In the genomic region with DNA sequence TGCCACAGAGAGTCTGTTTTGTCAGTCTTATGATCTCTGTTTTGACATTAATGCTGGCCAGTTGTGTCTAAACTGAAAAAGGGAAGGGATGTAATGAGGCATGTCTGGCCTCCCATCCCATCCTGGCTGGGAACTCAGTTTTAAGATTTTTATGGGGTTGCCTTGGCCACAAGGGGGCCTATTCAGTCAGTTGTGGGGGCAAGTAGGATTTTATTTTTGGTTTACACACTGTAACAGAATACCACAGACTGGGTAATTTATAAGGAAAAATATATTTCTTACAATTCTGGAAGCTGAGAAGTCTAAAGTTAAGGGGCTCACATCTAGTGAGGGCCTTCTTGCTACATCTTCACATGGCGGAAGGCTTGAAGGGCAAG, we compare ENCODE assay signal across 16 cellular contexts.
"Had no signal": no experiment of that assay in that cellular context is flagged by ENCODE, and none has a peak within 500 bp of the region (broad histone marks: within the 10 kb centered on the region; RNA-seq: fewer than 3 reads in every experiment).

No MANE protein-coding gene starts in this region.

- H3K9me3 ChIP-seq: neutrophil, right atrium auricular region had no signal

- H3K4me3 ChIP-seq: dorsolateral prefrontal cortex, heart left ventricle, right atrium auricular region, skin epidermis had no signal

- H3K27me3 ChIP-seq: brain microvascular endothelial cell, dorsolateral prefrontal cortex, heart left ventricle, neutrophil, right atrium auricular region had no signal

- H3K4me1 Mint-ChIP-seq: activated CD8-positive, alpha-beta memory T cell treated with anti-CD3 and anti-CD28 coated beads, Interleukin-2, amount 10 ng/mL, durations not matched to agents 7 days and 5 days had no signal

- H3K27ac ChIP-seq: brain microvascular endothelial cell, heart left ventricle, neutrophil, right atrium auricular region, skin epidermis had no signal

- H3K36me3 ChIP-seq: brain microvascular endothelial cell, heart left ventricle, neutrophil, right atrium auricular region had no signal

- DNase-seq: activated CD4-positive, alpha-beta T cell treated with anti-CD3 and anti-CD28 coated beads for 1 hour; activated CD4-positive, alpha-beta T cell treated with anti-CD3 and anti-CD28 coated beads, Interleukin-2, amount 50 U/mL, for 48 hours; activated CD8-positive, alpha-beta memory T cell treated with anti-CD3 and anti-CD28 coated beads, Interleukin-2, amount 10 ng/mL, durations not matched to agents 7 days and 5 days; activated effector memory CD4-positive, alpha-beta T cell treated with Interleukin-2 at 50 U/mL for 16 hours; activated T-cell treated with anti-CD3 and anti-CD28 coated beads, Interleukin-2, amount 50 U/mL, for 24 hours; amygdala; brain microvascular endothelial cell; dorsolateral prefrontal cortex; foreskin melanocyte; heart left ventricle; left colon; naive thymus-derived CD4-positive, alpha-beta T cell had no signal

- H3K4me1 ChIP-seq: heart left ventricle, right atrium auricular region had no signal

- ATAC-seq: activated CD8-positive, alpha-beta memory T cell treated with anti-CD3 and anti-CD28 coated beads, Interleukin-2, amount 10 ng/mL, durations not matched to agents 7 days and 5 days; activated naive CD4-positive, alpha-beta T cell treated with anti-CD3 and anti-CD28 coated beads, Interleukin-2, amount 50 U/mL, for 72 hours; heart left ventricle; left colon; naive thymus-derived CD4-positive, alpha-beta T cell had no signal

- H3K36me3 Mint-ChIP-seq: activated CD8-positive, alpha-beta memory T cell treated with anti-CD3 and anti-CD28 coated beads, Interleukin-2, amount 10 ng/mL, durations not matched to agents 7 days and 5 days; activated naive CD4-positive, alpha-beta T cell treated with anti-CD3 and anti-CD28 coated beads, Interleukin-2, amount 50 U/mL, for 72 hours; naive thymus-derived CD4-positive, alpha-beta T cell had no signal

- H3K4me3 Mint-ChIP-seq: activated CD8-positive, alpha-beta memory T cell treated with anti-CD3 and anti-CD28 coated beads, Interleukin-2, amount 10 ng/mL, durations not matched to agents 7 days and 5 days; activated T-cell treated with anti-CD3 and anti-CD28 coated beads, Interleukin-2, amount 50 U/mL, for 24 hours had no signal

- H3K27ac Mint-ChIP-seq: activated CD8-positive, alpha-beta memory T cell treated with anti-CD3 and anti-CD28 coated beads, Interleukin-2, amount 10 ng/mL, durations not matched to agents 7 days and 5 days; activated T-cell treated with anti-CD3 and anti-CD28 coated beads, Interleukin-2, amount 50 U/mL, for 24 hours; naive thymus-derived CD4-positive, alpha-beta T cell had no signal

- H3K9me3 Mint-ChIP-seq: activated naive CD4-positive, alpha-beta T cell treated with anti-CD3 and anti-CD28 coated beads, Interleukin-2, amount 50 U/mL, for 72 hours had no signal
